8 cellular contexts compared by ENCODE assay signal in the genomic region with DNA sequence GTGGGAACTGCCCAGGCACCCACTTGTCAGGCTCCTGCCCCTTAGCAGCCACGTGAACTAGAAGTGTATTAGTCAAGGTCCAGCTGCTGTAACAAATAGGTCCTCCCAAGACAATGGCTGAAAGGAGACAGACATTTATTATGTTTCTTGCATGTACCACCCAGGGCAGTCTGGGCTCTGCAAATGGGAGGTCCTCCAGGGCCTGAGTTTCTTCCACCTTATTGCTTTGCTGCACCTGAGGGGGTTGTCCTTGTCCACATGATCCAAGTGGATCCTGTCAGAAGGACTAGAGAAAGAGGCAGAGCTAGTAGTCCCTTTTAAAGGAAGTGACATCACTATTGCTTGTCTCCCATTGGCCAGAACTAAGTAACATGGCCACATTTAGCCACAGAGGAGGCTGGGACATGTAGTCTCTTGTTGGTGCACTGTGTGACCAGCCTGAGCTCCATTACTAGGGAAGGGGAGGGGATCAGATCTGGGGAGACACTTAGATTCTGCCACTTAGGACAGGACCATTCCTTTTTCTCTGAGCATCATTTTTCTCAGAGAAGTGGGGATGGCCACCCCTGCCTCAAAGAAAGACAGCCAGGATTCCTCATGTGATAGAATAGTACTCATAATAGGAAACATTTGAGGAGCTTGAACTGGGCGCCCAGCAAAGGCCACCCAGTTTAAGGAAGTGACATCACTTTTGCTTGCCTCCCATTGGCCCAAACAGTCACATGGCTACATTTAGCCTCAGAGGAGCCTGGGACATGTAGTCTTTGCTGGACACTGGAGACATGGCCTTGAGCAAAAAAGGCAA. TPM values are rescaled to one million over a fixed set of nuclear protein-coding genes. Genes with fewer than 3 reads are reported as not detected.
DNase-seq lines count a peak whose midpoint lies in the region; ATAC-seq and TF ChIP-seq lines count a peak whose summit lies in the region.

No MANE protein-coding gene starts in this region.

- H2AK5ac ChIP-seq in mesenchymal stem cell (ENCODE audit: low read length, severe bottlenecking): no peak overlapping the region

- peak; percentile 64 for ATAC-seq in body of pancreas
- ATAC-seq in HG02981 (IDR thresholded peaks at IDR 0.05; ENCODE audit: unreplicated experiment): no peak

- no peak overlapping the region for H3K23ac ChIP-seq in mesenchymal stem cell (ENCODE audit: low read length in 2 of 2)

- no peak overlapping the region for H3K4me2 ChIP-seq in mesenchymal stem cell (ENCODE audit: low read length, poor library complexity, severe bottlenecking)

- 88 to 95% methylated on average over 1 to 2 of the region's 2 CpGs for WGBS in body of pancreas, 2 donors
- WGBS in mesenchymal stem cell: 93% methylated on average over 2 of the region's 2 CpGs

- no peak overlapping the region for H2AFZ ChIP-seq in mesenchymal stem cell (ENCODE audit: low read depth, low read length)

- no peak for TF ChIP-seq CTCF in BE2C (IDR thresholded peaks at IDR 0.05; ENCODE audit: low read depth, low read length)
- no peak for TF ChIP-seq CTCF in GM20000 (IDR thresholded peaks at IDR 0.05; ENCODE audit: extremely low read depth, missing control alignments)
- no peak for TF ChIP-seq CTCF in body of pancreas (IDR thresholded peaks at IDR 0.05)

- H3K9me3 ChIP-seq in BE2C: 0 out of 2 replicates have a peak, but pooled peaks cover 4% of the 10 kb centered on the region
- H3K9me3 ChIP-seq in NT2/D1 (ENCODE audit: insufficient read depth, low read length): peaks cover 15% of the 10 kb centered on the region; the same call in 1 of the 2 replicates
- H3K9me3 ChIP-seq in body of pancreas: no peaks in the 10 kb centered on the region
- peaks cover 7% of the 10 kb centered on the region for H3K9me3 ChIP-seq in mesenchymal stem cell (ENCODE audit: control insufficient read depth, low read length)
- no peaks in the 10 kb centered on the region for H3K9me3 ChIP-seq in effector memory CD4-positive, alpha-beta T cell (ENCODE audit: control insufficient read depth, low read length)

- H3K4ac ChIP-seq in mesenchymal stem cell (ENCODE audit: low read depth in 1 of 2, low read length in 2 of 2): no peak overlapping the region

- peak overlapping the region; percentile 2 for H4K8ac ChIP-seq in mesenchymal stem cell (ENCODE audit: low read length)

- no peaks in the 10 kb centered on the region for H3K79me1 ChIP-seq in mesenchymal stem cell (replicated peaks; ENCODE audit: low read length, poor library complexity, severe bottlenecking)

- H3K18ac ChIP-seq in mesenchymal stem cell (ENCODE audit: low read depth in 1 of 2, low read length in 2 of 2): no peak overlapping the region

- no peaks in the 10 kb centered on the region for H3K4me1 ChIP-seq in BE2C
- H3K4me1 ChIP-seq in NT2/D1 (ENCODE audit: insufficient read depth, insufficient read length): no peaks in the 10 kb centered on the region
- no peaks in the 10 kb centered on the region for H3K4me1 ChIP-seq in body of pancreas
- no peaks in the 10 kb centered on the region for H3K4me1 ChIP-seq in mesenchymal stem cell (ENCODE audit: control insufficient read depth, insufficient read depth, low read depth, low read length)
- H3K4me1 ChIP-seq in effector memory CD4-positive, alpha-beta T cell (ENCODE audit: control insufficient read depth, insufficient read depth, low read length, poor library complexity, severe bottlenecking): no peaks in the 10 kb centered on the region

- H3K36me3 ChIP-seq in BE2C (peaks cover 10% of the 10 kb centered on the region), NT2/D1 (ENCODE audit: insufficient read depth, insufficient read length, low read length) (peaks cover 61% of the 10 kb centered on the region), body of pancreas (replicated peaks in 1 of 2; ENCODE audit: insufficient read depth in 1 of 2, low read depth in 2 of 2) (peaks cover 13 to 27% of the 10 kb centered on the region in 2 donors), mesenchymal stem cell (ENCODE audit: control insufficient read depth in 1 of 2, insufficient read depth in 2 of 2, low read depth in 1 of 2, low read length in 2 of 2) (peaks cover 64 to 65% of the 10 kb centered on the region in 2 experiments)
- H3K36me3 ChIP-seq in effector memory CD4-positive, alpha-beta T cell (ENCODE audit: control insufficient read depth, insufficient read depth, low read length): peaks cover 24% of the 10 kb centered on the region

- H3K27ac ChIP-seq in body of pancreas (no peak overlapping the region), mesenchymal stem cell (ENCODE audit: low read length, poor library complexity, severe bottlenecking) (no peak overlapping the region)
- no peak overlapping the region for H3K27ac ChIP-seq in effector memory CD4-positive, alpha-beta T cell (ENCODE audit: insufficient read depth, low read length, poor library complexity, severe bottlenecking)

- H2BK12ac ChIP-seq in mesenchymal stem cell (ENCODE audit: low read length in 2 of 2): no peak overlapping the region

- no peak overlapping the region for H2BK120ac ChIP-seq in mesenchymal stem cell (ENCODE audit: low read depth, low read length)

- H3K9ac ChIP-seq in NT2/D1 (ENCODE audit: insufficient read length, low read depth) (no peak overlapping the region), mesenchymal stem cell (ENCODE audit: low read length) (no peak overlapping the region)

- no peaks in the 10 kb centered on the region for H3K27me3 ChIP-seq in BE2C
- H3K27me3 ChIP-seq in NT2/D1 (ENCODE audit: insufficient read depth, insufficient read length): no peaks in the 10 kb centered on the region
- no peaks in the 10 kb centered on the region for H3K27me3 ChIP-seq in body of pancreas
- H3K27me3 ChIP-seq in mesenchymal stem cell (ENCODE audit: control insufficient read depth in 1 of 2, insufficient read depth in 1 of 2, low read length in 2 of 2): no peaks in the 10 kb centered on the region
- no peaks in the 10 kb centered on the region for H3K27me3 ChIP-seq in effector memory CD4-positive, alpha-beta T cell (replicated peaks; ENCODE audit: control insufficient read depth, insufficient read depth, low read length, poor library complexity, severe bottlenecking)

- peak; percentile 64 for DNase-seq in BE2C
- peak; percentile 74 for DNase-seq in GM20000 (ENCODE audit: low spot score)
- DNase-seq in NT2/D1 (ENCODE audit: low read depth, low spot score): peak; percentile 50
- DNase-seq in body of pancreas: peak in 1 of 4 donors; percentile 43
- peak; percentile 52 for DNase-seq in mesenchymal stem cell
- no peak for DNase-seq in NCI-H1930 (lab: John Stamatoyannopoulos, UW)
- DNase-seq in effector memory CD4-positive, alpha-beta T cell: no peak

- H3K14ac ChIP-seq in mesenchymal stem cell (ENCODE audit: low read length in 2 of 2): no peak overlapping the region

- no peak overlapping the region for H2BK5ac ChIP-seq in mesenchymal stem cell (ENCODE audit: low read depth, low read length, poor library complexity, severe bottlenecking)

- H2BK15ac ChIP-seq in mesenchymal stem cell (ENCODE audit: low read depth, poor library complexity, severe bottlenecking): no peak overlapping the region

- intact Hi-C loops in body of pancreas (cut with DNase I): no loop called here

- no peak for TF ChIP-seq POLR2A in body of pancreas (IDR thresholded peaks at IDR 0.05)

- H4K91ac ChIP-seq in mesenchymal stem cell (ENCODE audit: low read length): no peak overlapping the region

- H3K4me3 ChIP-seq in BE2C (ENCODE audit: low read depth, low read length) (no peak overlapping the region), NT2/D1 (ENCODE audit: insufficient read length, low read depth) (no peak overlapping the region), body of pancreas (no peak overlapping the region), mesenchymal stem cell (ENCODE audit: insufficient read depth in 1 of 2, low read depth in 1 of 2, low read length in 2 of 2) (no peak overlapping the region)
- H3K4me3 ChIP-seq in effector memory CD4-positive, alpha-beta T cell (ENCODE audit: insufficient read depth, low read depth, low read length, poor library complexity, severe bottlenecking): no peak overlapping the region

RNA-seq across cellular contexts. Expression of gene CC2D1A, which starts 15.1 kb away (rescaled TPM):
- polyA plus RNA-seq in BE2C (2012; ENCODE audit: insufficient read depth, insufficient read length, low read depth): 20.2 TPM
- 10 to 100 TPM; 35.5 to 52.1 TPM for total RNA-seq in body of pancreas
- 15.2 TPM for polyA plus RNA-seq in mesenchymal stem cell (2013, experiment 1 of 2)
- 15.0 TPM for polyA plus RNA-seq in mesenchymal stem cell (2013, experiment 2 of 2)

RNA-seq across cellular contexts. Expression of gene BRME1, which starts 15.2 kb away (rescaled TPM):
- polyA plus RNA-seq in BE2C (2012; ENCODE audit: insufficient read depth, insufficient read length, low read depth): 3.8 TPM
- 1 to 10 TPM; 3.0 to 4.9 TPM for total RNA-seq in body of pancreas
- 0.22 TPM for polyA plus RNA-seq in mesenchymal stem cell (2013, experiment 1 of 2)
- 0.22 TPM for polyA plus RNA-seq in mesenchymal stem cell (2013, experiment 2 of 2)

RNA-seq across cellular contexts. Expression of gene PODNL1, which starts 17.1 kb away (rescaled TPM):
- 1.9 TPM for polyA plus RNA-seq in BE2C (2012; ENCODE audit: insufficient read depth, insufficient read length, low read depth)
- total RNA-seq in body of pancreas: under 1 TPM in 1 of 2 donors, not detected in 1; 0.66 TPM
- 4.7 TPM for polyA plus RNA-seq in mesenchymal stem cell (2013, experiment 1 of 2)
- 3.7 TPM for polyA plus RNA-seq in mesenchymal stem cell (2013, experiment 2 of 2)

RNA-seq across cellular contexts. Expression of gene DCAF15, which starts 31.2 kb away (rescaled TPM):
- polyA plus RNA-seq in BE2C (2012; ENCODE audit: insufficient read depth, insufficient read length, low read depth): 160 TPM
- total RNA-seq in body of pancreas: 10 to 100 TPM in 1 of 2 donors, 1 to 10 TPM in 1; 7.0 to 20.4 TPM
- 14.8 TPM for polyA plus RNA-seq in mesenchymal stem cell (2013, experiment 1 of 2)
- 14.2 TPM for polyA plus RNA-seq in mesenchymal stem cell (2013, experiment 2 of 2)

RNA-seq across cellular contexts. Expression of gene NANOS3, which starts 44.2 kb away (rescaled TPM):
- 3.6 TPM for polyA plus RNA-seq in BE2C (2012; ENCODE audit: insufficient read depth, insufficient read length, low read depth)
- total RNA-seq in body of pancreas: not detected
- polyA plus RNA-seq in mesenchymal stem cell (2013, experiment 1 of 2): 1.4 TPM
- polyA plus RNA-seq in mesenchymal stem cell (2013, experiment 2 of 2): 3.1 TPM

Comparison
In these comparisons a context has a peak if more than half of its experiments do, and no peak if none do; other contexts are left out.
1. DNase-seq: peak in BE2C (single experiment), GM20000 (single experiment), NT2/D1 (single experiment) and mesenchymal stem cell (single experiment); none in NCI-H1930 (0 of 2) and effector memory CD4-positive, alpha-beta T cell (0 of 3).